26 cellular contexts compared by ENCODE assay signal in genomic region chr12:26043139-26044006, GRCh38.
A peak's percentile ranks its signal among the peaks of the same experiment; 100 is the strongest.
DNase-seq lines count a peak whose midpoint lies in the region; ATAC-seq and TF ChIP-seq lines count a peak whose summit lies in the region.
"Had no signal": no experiment of that assay in that cellular context is flagged by ENCODE, and none has a peak within 500 bp of the region (broad histone marks: within the 10 kb centered on the region; RNA-seq: fewer than 3 reads in every experiment).

No MANE protein-coding gene starts in this region.

- H3K27ac Mint-ChIP-seq in glutamatergic neuron (ENCODE audit: unreplicated experiment), result peak overlapping the region; percentile 6
- H3K27ac Mint-ChIP-seq in activated naive CD8-positive, alpha-beta T cell treated with anti-CD3 and anti-CD28 coated beads for 36 hours, result no peak overlapping the region
- H3K27ac Mint-ChIP-seq: CD8-positive, alpha-beta memory T cell; memory B cell; natural killer cell; progenitor cell of endocrine pancreas; T-cell had no signal

- H3K4me3 ChIP-seq in HEK293 (ENCODE audit: low read depth, low read length), result no peak overlapping the region
- H3K4me3 ChIP-seq: adrenal gland, cardiac muscle cell, upper lobe of left lung had no signal

- CTCF ChIA-PET in HEK293 (lab: Yijun Ruan, JAX), result interaction anchor here (0.5 to 0.6 kb wide), 2 partner anchors 26 kb away, joined by 3 read pairs; no protein-coding TSS in a partner anchor

- peaks cover 15% of the 10 kb centered on the region for H3K4me1 Mint-ChIP-seq in glutamatergic neuron (ENCODE audit: low read depth, unreplicated experiment)
- H3K4me1 Mint-ChIP-seq in activated naive CD8-positive, alpha-beta T cell treated with anti-CD3 and anti-CD28 coated beads for 36 hours, result no peaks in the 10 kb centered on the region
- H3K4me1 Mint-ChIP-seq: CD8-positive, alpha-beta memory T cell; memory B cell; natural killer cell; T-cell had no signal

- no peak overlapping the region for H3K4me3 Mint-ChIP-seq in glutamatergic neuron (ENCODE audit: unreplicated experiment)
- no peak overlapping the region for H3K4me3 Mint-ChIP-seq in activated naive CD8-positive, alpha-beta T cell treated with anti-CD3 and anti-CD28 coated beads for 36 hours
- H3K4me3 Mint-ChIP-seq: CD8-positive, alpha-beta memory T cell; memory B cell; natural killer cell; T-cell had no signal

- H3K9me3 Mint-ChIP-seq in glutamatergic neuron (ENCODE audit: unreplicated experiment), result peaks cover 1% of the 10 kb centered on the region
- no peaks in the 10 kb centered on the region for H3K9me3 Mint-ChIP-seq in activated naive CD8-positive, alpha-beta T cell treated with anti-CD3 and anti-CD28 coated beads for 36 hours
- H3K9me3 Mint-ChIP-seq: CD8-positive, alpha-beta memory T cell; memory B cell; natural killer cell; T-cell had no signal

- ATAC-seq in HG03439 (IDR thresholded peaks at IDR 0.05; ENCODE audit: unreplicated experiment) (no peak), GM21528 (IDR thresholded peaks at IDR 0.05; ENCODE audit: low FRiP score, unreplicated experiment) (no peak)
- ATAC-seq: natural killer cell, T-cell had no signal

- no peaks in the 10 kb centered on the region for H3K9me3 ChIP-seq in HEK293 (ENCODE audit: control insufficient read depth, insufficient read depth, low read depth, low read length)
- H3K9me3 ChIP-seq: adrenal gland, upper lobe of left lung had no signal

- POLR2A ChIA-PET in HEK293 (lab: Yijun Ruan, JAX), result no interaction called here

- no peaks in the 10 kb centered on the region for H3K36me3 Mint-ChIP-seq in glutamatergic neuron (ENCODE audit: unreplicated experiment)
- no peaks in the 10 kb centered on the region for H3K36me3 Mint-ChIP-seq in activated naive CD8-positive, alpha-beta T cell treated with anti-CD3 and anti-CD28 coated beads for 36 hours
- H3K36me3 Mint-ChIP-seq: CD8-positive, alpha-beta memory T cell; memory B cell; natural killer cell; T-cell had no signal

- H3K36me3 ChIP-seq in HEK293 (ENCODE audit: control insufficient read depth in 2 of 2, insufficient read depth in 1 of 2, low read length in 2 of 2), result no peaks in the 10 kb centered on the region
- H3K36me3 ChIP-seq: adrenal gland, cardiac muscle cell, upper lobe of left lung had no signal

- peaks cover 2% of the 10 kb centered on the region for H3K27me3 Mint-ChIP-seq in glutamatergic neuron (ENCODE audit: unreplicated experiment)
- no peaks in the 10 kb centered on the region for H3K27me3 Mint-ChIP-seq in activated naive CD8-positive, alpha-beta T cell treated with anti-CD3 and anti-CD28 coated beads for 36 hours
- H3K27me3 Mint-ChIP-seq: memory B cell, progenitor cell of endocrine pancreas had no signal

- H3K4me1 ChIP-seq in HEK293 (ENCODE audit: control insufficient read depth, insufficient read depth, low read length), result peaks cover 29% of the 10 kb centered on the region

- TF ChIP-seq CTCF in HEK293 (tag by site-specific recombination; IDR thresholded peaks at IDR 0.05) (no peak), VCaP (conservative IDR thresholded peaks at IDR 0.05) (no peak), glutamatergic neuron (IDR thresholded peaks at IDR 0.05; ENCODE audit: partially characterized antibody, unreplicated experiment) (no peak), GM10266 (IDR thresholded peaks at IDR 0.05; ENCODE audit: control insufficient read depth, insufficient read depth, low read depth, missing control alignments) (no peak)

- H3K27ac ChIP-seq in HEK293 (ENCODE audit: extremely low read depth, low read depth, low read length) (no peak overlapping the region), VCaP (peak overlapping the region; percentile 96)
- H3K27ac ChIP-seq: adrenal gland, cardiac muscle cell, upper lobe of left lung had no signal

- DNase-seq in glutamatergic neuron, result no peak
- DNase-seq in retina, result peak; percentile 19
- DNase-seq in activated naive CD8-positive, alpha-beta T cell treated with anti-CD3 and anti-CD28 coated beads for 36 hours, result no peak
- DNase-seq in GM10266 (ENCODE audit: extremely low spot score), result no peak
- DNase-seq: activated CD8-positive, alpha-beta memory T cell treated with anti-CD3 and anti-CD28 coated beads, Interleukin-2, amount 50 U/mL, for 48 hours; activated effector memory CD4-positive, alpha-beta T cell treated with Interleukin-2 at 50 U/mL for 16 hours; adrenal gland; CD8-positive, alpha-beta memory T cell; DMS79; foreskin melanocyte; Karpas-422; natural killer cell; NCI-H1092 treated with DMSO at 0.1 percent for 48 hours; NCI-H510A; RPMI8226; stimulated activated CD4-positive, alpha-beta T cell treated with anti-CD3 and anti-CD28 coated beads, Interleukin-2, amount 100 ng/mL, for 24 hours; stimulated activated naive CD4-positive, alpha-beta T cell treated with Interleukin-2 at 50 U/mL for 16 hours; T-cell; upper lobe of left lung had no signal

TF ChIP-seq in HEK293, 187 proteins besides CTCF, POLR2A, EP300 and RAD21:
- TF ChIP-seq TSHZ1 (tag by site-specific recombination; IDR thresholded peaks at IDR 0.05; ENCODE audit: borderline replicate concordance), result no peak
- peak; percentile 66 for TF ChIP-seq ZBTB17 (tag by site-specific recombination; IDR thresholded peaks at IDR 0.05)
